In the genomic region with DNA sequence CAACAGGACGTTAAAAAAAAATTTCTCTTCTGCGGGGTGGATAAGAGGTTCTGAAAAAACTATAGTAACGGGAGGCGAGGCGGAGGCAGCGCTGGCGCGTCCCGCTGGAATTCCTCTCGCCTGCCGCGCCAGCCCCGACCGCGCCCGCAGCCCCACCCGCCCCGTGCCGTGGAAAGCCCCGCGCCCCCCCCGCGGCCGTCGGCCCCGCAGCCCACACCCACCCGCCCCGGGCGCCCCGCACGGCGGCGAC, we compare ENCODE assay signal across 8 cellular contexts. TPM values are rescaled to one million over a fixed set of nuclear protein-coding genes. Genes with fewer than 3 reads are reported as not detected.
A peak's percentile ranks its signal among the peaks of the same experiment; 100 is the strongest.
DNase-seq lines count a peak whose midpoint lies in the region; ATAC-seq, FAIRE-seq and TF ChIP-seq lines count a peak whose summit lies in the region.

No MANE protein-coding gene starts in this region.

- peak overlapping the region; percentile 70; the same call in 1 of the 2 replicates for H3K4me3 ChIP-seq in GM12878
- peak overlapping the region; percentile 75 for H3K4me3 ChIP-seq in lower lobe of right lung
- peak overlapping the region; percentile 44 to 76 for H3K4me3 ChIP-seq in uterus

- RAD21 ChIA-PET in GM12878 (lab: Charles Lee; ENCODE audit: unreplicated experiment): no interaction called here

- no TSS peak for BruUV-seq in GM12878 (replicated peaks; lab: Mats Ljungman, UMichigan)

- WGBS in GM12878 (ENCODE audit: insufficient coverage, insufficient replicate concordance, low lambda C conversion rate, missing lambda C conversion rate): 1% methylated on average over 10 of the region's 33 CpGs

- SMC1A ChIA-PET in GM12878 (lab: Charles Lee; ENCODE audit: uncharacterized antibody, unreplicated experiment): no interaction called here

- TF ChIP-seq EP300 in GM12878 (IDR thresholded peaks at IDR 0.05; ENCODE audit: borderline replicate concordance in 1 of 2, control insufficient read depth in 1 of 2, low read depth in 2 of 2, low read length in 2 of 2): no peak

- intact Hi-C loops in GM12878 (cut with micrococcal nuclease; ENCODE audit: unreplicated experiment): loop anchor here (10.0 kb wide), 1 partner anchor 691 kb away; no protein-coding TSS in a partner anchor
- intact Hi-C loops in lower lobe of right lung (cut with DNase I): no loop called here
- intact Hi-C loops in uterus (cut with DNase I; ENCODE audit: low total_unique reads): no loop called here

- H3K36me3 ChIP-seq in GM12878 (ENCODE audit: control insufficient read depth in 2 of 2, insufficient read depth in 2 of 2, low read length in 1 of 2) (no peaks in the 10 kb centered on the region), lower lobe of right lung (no peaks in the 10 kb centered on the region), uterus (no peaks in the 10 kb centered on the region)

- in situ Hi-C loops in GM12878 (cut with MboI): no loop called here

- H3K79me2 ChIP-seq in GM12878 (ENCODE audit: control insufficient read depth, insufficient read depth, low read length): peaks cover 45% of the 10 kb centered on the region

- no peak for FAIRE-seq in GM12878 (lab: Jason Lieb, UNC)

- ATAC-seq in HG03175 (IDR thresholded peaks at IDR 0.05; ENCODE audit: unreplicated experiment) (peak; percentile 23), GM12878 (no peak; the same call in 1 of the 3 replicates), lower lobe of right lung (peak; percentile 40 to 55), HG03469 (IDR thresholded peaks at IDR 0.05; ENCODE audit: unreplicated experiment) (no peak)

- H3K27ac ChIP-seq in GM12878 (ENCODE audit: control insufficient read depth, insufficient read depth): peak overlapping the region; percentile 63
- peak overlapping the region; percentile 99 for H3K27ac ChIP-seq in lower lobe of right lung
- H3K27ac ChIP-seq in uterus: peak overlapping the region; percentile 100

- H3K27me3 ChIP-seq in GM12878 (replicated peaks in 1 of 2; ENCODE audit: control insufficient read depth in 2 of 2, insufficient read depth in 2 of 2, low read length in 1 of 2) (no peaks in the 10 kb centered on the region), lower lobe of right lung (ENCODE audit: low read depth) (no peaks in the 10 kb centered on the region), uterus (no peaks in the 10 kb centered on the region)

- TF ChIP-seq POLR2A in GM12878 (IDR thresholded peaks at IDR 0.05; ENCODE audit: low read depth, low read length): no peak; the same call in 1 of the 2 replicates
- peak in 1 of 2 donors; percentile 14 for TF ChIP-seq POLR2A in uterus (IDR thresholded peaks at IDR 0.05)

- no peak overlapping the region; the same call in 1 of the 2 replicates for H2AFZ ChIP-seq in GM12878 (ENCODE audit: control insufficient read depth, low read depth, low read length)

- H3K4me2 ChIP-seq in GM12878 (ENCODE audit: control insufficient read depth, insufficient read depth): no peak overlapping the region

- POLR2A ChIA-PET in GM12878 (lab: Charles Lee): no interaction called here

- TF ChIP-seq CTCF in GM12878 (IDR thresholded peaks at IDR 0.05 in 2 of 3, conservative IDR thresholded peaks at IDR 0.05 in 1 of 3; ENCODE audit: control insufficient read depth in 2 of 3, extremely low read depth in 1 of 3, insufficient read depth in 1 of 3, low read depth in 3 of 3, low read length in 3 of 3): no peak
- TF ChIP-seq CTCF in lower lobe of right lung (IDR thresholded peaks at IDR 0.05): no peak
- no peak for TF ChIP-seq CTCF in uterus (IDR thresholded peaks at IDR 0.05)

- no peaks in the 10 kb centered on the region for H4K20me1 ChIP-seq in GM12878 (ENCODE audit: control insufficient read depth, insufficient read depth)

- DNase-seq in NK-92 treated with Interleukin-12 subunit alpha and Interleukin-12 subunit beta, amount 100 ng/mL, for 24 hours (lab: John Stamatoyannopoulos, UW): peak; percentile 35
- DNase-seq in NK-92 (lab: John Stamatoyannopoulos, UW; ENCODE audit: unreplicated experiment): no peak
- DNase-seq in GM12878 (ENCODE audit: low read depth, low spot score): no peak
- no peak for DNase-seq in lower lobe of right lung
- no peak for DNase-seq in uterus
- DNase-seq in putamen (ENCODE audit: low spot score): no peak

- CTCF ChIA-PET in GM12878 (lab: Yijun Ruan, JAX): no interaction called here

- H3K9me3 ChIP-seq in GM12878 (replicated peaks; ENCODE audit: control insufficient read depth, insufficient read depth, low read length): no peaks in the 10 kb centered on the region
- no peaks in the 10 kb centered on the region for H3K9me3 ChIP-seq in lower lobe of right lung
- no peaks in the 10 kb centered on the region for H3K9me3 ChIP-seq in uterus

- no peak for TF ChIP-seq RAD21 in GM12878 (IDR thresholded peaks at IDR 0.05; ENCODE audit: insufficient read depth, low read depth, low read length)

- no peaks in the 10 kb centered on the region; the same call in 1 of the 2 replicates for H3K4me1 ChIP-seq in GM12878 (ENCODE audit: control insufficient read depth, insufficient read depth, low read length)
- peaks cover 35% of the 10 kb centered on the region for H3K4me1 ChIP-seq in lower lobe of right lung
- no peaks in the 10 kb centered on the region for H3K4me1 ChIP-seq in uterus

- H3K9ac ChIP-seq in GM12878 (ENCODE audit: control insufficient read depth, insufficient read depth, low read length): peak overlapping the region; percentile 73

TF ChIP-seq in GM12878, 131 proteins besides CTCF, POLR2A, EP300 and RAD21:
- TF ChIP-seq, protein P1, sequence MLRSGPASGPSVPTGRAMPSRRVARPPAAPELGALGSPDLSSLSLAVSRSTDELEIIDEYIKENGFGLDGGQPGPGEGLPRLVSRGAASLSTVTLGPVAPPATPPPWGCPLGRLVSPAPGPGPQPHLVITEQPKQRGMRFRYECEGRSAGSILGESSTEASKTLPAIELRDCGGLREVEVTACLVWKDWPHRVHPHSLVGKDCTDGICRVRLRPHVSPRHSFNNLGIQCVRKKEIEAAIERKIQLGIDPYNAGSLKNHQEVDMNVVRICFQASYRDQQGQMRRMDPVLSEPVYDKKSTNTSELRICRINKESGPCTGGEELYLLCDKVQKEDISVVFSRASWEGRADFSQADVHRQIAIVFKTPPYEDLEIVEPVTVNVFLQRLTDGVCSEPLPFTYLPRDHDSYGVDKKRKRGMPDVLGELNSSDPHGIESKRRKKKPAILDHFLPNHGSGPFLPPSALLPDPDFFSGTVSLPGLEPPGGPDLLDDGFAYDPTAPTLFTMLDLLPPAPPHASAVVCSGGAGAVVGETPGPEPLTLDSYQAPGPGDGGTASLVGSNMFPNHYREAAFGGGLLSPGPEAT (IDR thresholded peaks at IDR 0.05; ENCODE audit: low read depth): 0 out of 2 replicates have a peak, but pooled peaks have one; percentile 28
- TF ChIP-seq IRF4 (IDR thresholded peaks at IDR 0.05; ENCODE audit: low read depth, low read length) (no peak), BCL3 (IDR thresholded peaks at IDR 0.05; ENCODE audit: borderline replicate concordance, insufficient read depth, low read depth, low read length, poor library complexity, severe bottlenecking) (no peak), TAF1 (IDR thresholded peaks at IDR 0.05; ENCODE audit: borderline replicate concordance, low read depth, low read length) (peak; percentile 50; the same call in 1 of the 2 replicates), BHLHE40 (IDR thresholded peaks at IDR 0.05; ENCODE audit: borderline replicate concordance in 1 of 2, low read depth in 2 of 2, low read length in 1 of 2) (peak in 1 of 2 experiments; percentile 52; a peak in 1 of 4 replicates), PML (IDR thresholded peaks at IDR 0.05; ENCODE audit: low read length) (0 out of 2 replicates have a peak, but pooled peaks have one; percentile 10), POLR2AphosphoS5 (IDR thresholded peaks at IDR 0.05; ENCODE audit: low read length) (peak; percentile 67; the same call in 1 of the 2 replicates), ZNF384 (IDR thresholded peaks at IDR 0.05; ENCODE audit: borderline replicate concordance, low read depth, low read length) (peak; percentile 79)
- TF ChIP-seq, protein P2, sequence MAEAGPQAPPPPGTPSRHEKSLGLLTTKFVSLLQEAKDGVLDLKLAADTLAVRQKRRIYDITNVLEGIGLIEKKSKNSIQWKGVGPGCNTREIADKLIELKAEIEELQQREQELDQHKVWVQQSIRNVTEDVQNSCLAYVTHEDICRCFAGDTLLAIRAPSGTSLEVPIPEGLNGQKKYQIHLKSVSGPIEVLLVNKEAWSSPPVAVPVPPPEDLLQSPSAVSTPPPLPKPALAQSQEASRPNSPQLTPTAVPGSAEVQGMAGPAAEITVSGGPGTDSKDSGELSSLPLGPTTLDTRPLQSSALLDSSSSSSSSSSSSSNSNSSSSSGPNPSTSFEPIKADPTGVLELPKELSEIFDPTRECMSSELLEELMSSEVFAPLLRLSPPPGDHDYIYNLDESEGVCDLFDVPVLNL (IDR thresholded peaks at IDR 0.05; ENCODE audit: low read depth, low read length): no peak
TF ChIP-seq in GM12878: peak in this region for 6.

RNA-seq across cellular contexts. Expression of gene QKI, which starts 0.5 kb away (rescaled TPM):
- 93.7 and 101 TPM in 2 replicates for total RNA-seq in GM12878 (2013; cell fraction: nucleolus; rRNA removed)
- total RNA-seq in GM12878 (2014; rRNA removed): 43.7 and 46.4 TPM in 2 replicates
- 47.8 and 52.5 TPM in 2 replicates for total RNA-seq in GM12878 (2014; rRNA removed; fragmentation: Illumina TruSeq; extraction: Trizol)
- 50.7 and 54.5 TPM in 2 replicates for total RNA-seq in GM12878 (2021)
- 28.6 TPM for polyA plus RNA-seq in GM12878 (2011; ENCODE audit: low read depth)
- 62.3 and 68.4 TPM in 2 replicates for polyA plus RNA-seq in GM12878 (2011; rRNA removed)
- 73.9 and 89.7 TPM in 2 replicates for polyA plus RNA-seq in GM12878 (2011; cell fraction: cytosol; rRNA removed)
- 42.5 and 60.8 TPM in 2 replicates for polyA plus RNA-seq in GM12878 (2011; cell fraction: nucleus; rRNA removed)
- polyA plus RNA-seq in GM12878 (2012): 15.4 and 24.9 TPM in 2 replicates
- 54.6 and 72.5 TPM in 2 replicates for polyA plus RNA-seq in GM12878 (2014; fragmentation: Illumina TruSeq; extraction: Trizol)
- polyA plus RNA-seq in GM12878 (2014; fragmentation: Nextera tagmentation; extraction: Ambion mirVana): 10 to 100 TPM; 10.7 to 27.1 TPM
- 31.4 and 35.0 TPM in 2 replicates for polyA plus RNA-seq in GM12878 (2014; rRNA removed)
- 1 to 10 TPM; 4.7 to 4.8 TPM for polyA plus RNA-seq in GM12878 (2016; fragmentation: Nextera tagmentation; extraction: Ambion mirVana)
- 203 and 222 TPM in 2 replicates for polyA minus RNA-seq in GM12878 (2011; rRNA and poly(A)+ RNA removed)
- 55.9 and 69.2 TPM in 2 replicates for polyA minus RNA-seq in GM12878 (2011; cell fraction: cytosol; rRNA and poly(A)+ RNA removed)
- 55.2 and 80.6 TPM in 2 replicates for polyA minus RNA-seq in GM12878 (2011; cell fraction: nucleus; rRNA and poly(A)+ RNA removed)
- total RNA-seq in lower lobe of right lung: 247 TPM
- total RNA-seq in uterus: 100 to 1,000 TPM in 3 of 4 donors, 10 to 100 TPM in 1; 93.5 to 213 (median 164) TPM

Comparison
In these comparisons a context has a peak if more than half of its experiments do, and no peak if none do; other contexts are left out.
1. ATAC-seq: peak in HG03175 (single experiment) and lower lobe of right lung (2 of 2); none in GM12878 (single experiment) and HG03469 (single experiment).
2. Peak in every context shown above with its lines, with median percentiles within 50 percentile points of each other: H3K27ac ChIP-seq and H3K4me3 ChIP-seq.